18 cellular contexts compared by ENCODE assay signal in the genomic region with DNA sequence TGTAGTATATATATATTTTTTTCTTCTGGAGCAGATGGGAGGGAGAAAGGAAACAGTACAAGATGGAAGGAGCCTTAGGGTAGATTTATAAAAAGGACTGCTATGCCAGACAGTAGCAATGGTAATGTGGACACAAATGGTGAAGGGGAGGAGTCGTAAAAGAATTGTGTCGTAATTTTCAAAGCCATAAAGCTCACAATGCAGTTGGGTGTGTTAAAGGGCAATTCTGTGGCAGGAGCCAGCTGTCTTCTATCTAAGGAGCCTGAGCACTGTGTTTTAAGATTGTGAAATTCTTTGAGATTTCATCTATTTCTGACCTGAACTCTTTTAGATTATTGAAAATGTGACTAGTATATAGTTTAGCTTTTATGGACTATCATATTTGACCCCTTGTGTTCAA. TPM values are rescaled to one million over a fixed set of nuclear protein-coding genes. Genes with fewer than 3 reads are reported as not detected.
DNase-seq lines count a peak whose midpoint lies in the region; FAIRE-seq and TF ChIP-seq lines count a peak whose summit lies in the region.
"Had no signal": no experiment of that assay in that cellular context is flagged by ENCODE, and none has a peak within 500 bp of the region (broad histone marks: within the 10 kb centered on the region; RNA-seq: fewer than 3 reads in every experiment).

No MANE protein-coding gene starts in this region.

- H3K36me3 ChIP-seq in HAP-1 (replicated peaks) (peaks cover 22% of the 10 kb centered on the region), esophagus muscularis mucosa (peaks cover 6 to 55% (median 38%) of the 10 kb centered on the region in 4 donors), prostate gland (no peaks in the 10 kb centered on the region), brain microvascular endothelial cell (replicated peaks) (peaks cover 5% of the 10 kb centered on the region)

- 81% methylated on average over 2 of the region's 2 CpGs for WGBS in esophagus muscularis mucosa
- WGBS in prostate gland = 45% methylated on average over 2 of the region's 2 CpGs

- TF ChIP-seq POLR2A in esophagus muscularis mucosa (IDR thresholded peaks at IDR 0.05; ENCODE audit: low read depth) = no peak
- TF ChIP-seq POLR2A in prostate gland (IDR thresholded peaks at IDR 0.05) = no peak

- H3K9me3 ChIP-seq in HAP-1 (no peaks in the 10 kb centered on the region), esophagus muscularis mucosa (no peaks in the 10 kb centered on the region), prostate gland (no peaks in the 10 kb centered on the region)
- H3K9me3 ChIP-seq: thoracic aorta had no signal

- peaks cover 7% of the 10 kb centered on the region; the same call in 1 of the 2 replicates for H3K4me1 ChIP-seq in HAP-1
- no peaks in the 10 kb centered on the region for H3K4me1 ChIP-seq in esophagus muscularis mucosa
- no peaks in the 10 kb centered on the region for H3K4me1 ChIP-seq in prostate gland (replicated peaks)

- DNase-seq in HAP-1 (ENCODE audit: low spot score in 2 of 2) = peak; percentile 17 to 44
- DNase-seq in NOMO-1 treated with DMSO at 0.1 percent for 48 hours (lab: John Stamatoyannopoulos, UW; ENCODE audit: unreplicated experiment) = peak; percentile 72
- peak; percentile 26 for DNase-seq in esophagus muscularis mucosa (ENCODE audit: extremely low spot score)
- peak; percentile 25 for DNase-seq in prostate gland (ENCODE audit: low spot score)
- no peak for DNase-seq in brain microvascular endothelial cell
- DNase-seq in activated CD4-positive, alpha-beta T cell treated with anti-CD3 and anti-CD28 coated beads, Interleukin-2, amount 50 U/mL, for 48 hours = no peak
- DNase-seq in NCI-H226 = no peak
- DNase-seq in GM19239 (ENCODE audit: insufficient read length, low spot score) = no peak
- DNase-seq: activated CD4-positive, alpha-beta T cell treated with anti-CD3 and anti-CD28 coated beads for 1 hour; central memory CD4-positive, alpha-beta T cell; left cardiac atrium; NCI-H1417 treated with DMSO at 0.1 percent for 48 hours; NCI-H446; PC-3; T-helper 2 cell had no signal

- no peak overlapping the region for H3K4me3 ChIP-seq in HAP-1
- no peak overlapping the region for H3K4me3 ChIP-seq in esophagus muscularis mucosa
- H3K4me3 ChIP-seq in prostate gland = no peak overlapping the region
- H3K4me3 ChIP-seq in brain microvascular endothelial cell (ENCODE audit: low read depth, low read length) = no peak overlapping the region
- H3K4me3 ChIP-seq: thoracic aorta had no signal

- TF ChIP-seq EP300 in esophagus muscularis mucosa (IDR thresholded peaks at IDR 0.05) = no peak

- in situ Hi-C loops in HAP-1 (cut with MboI; ENCODE audit: low sequenced_read_pairs) = loop anchor here (25.0 kb wide), 1 partner anchor 343 kb away; the partner anchor contains the start of genes GLB1 and TMPPE
- in situ Hi-C loops in brain microvascular endothelial cell (cut with HindIII; ENCODE audit: low pct_ligation_motif_present, low sequenced_read_pairs) = no loop called here

- intact Hi-C loops in esophagus muscularis mucosa (cut with DNase I) = no loop called here
- intact Hi-C loops in prostate gland (cut with DNase I) = no loop called here

- FAIRE-seq in GM19239 (lab: Jason Lieb, UNC) = no peak
- FAIRE-seq: HTR-8/SVneo had no signal

- H3K27me3 ChIP-seq in HAP-1 (ENCODE audit: low read depth) = no peaks in the 10 kb centered on the region
- no peaks in the 10 kb centered on the region for H3K27me3 ChIP-seq in esophagus muscularis mucosa
- no peaks in the 10 kb centered on the region for H3K27me3 ChIP-seq in prostate gland (replicated peaks; ENCODE audit: insufficient read depth)
- no peaks in the 10 kb centered on the region for H3K27me3 ChIP-seq in brain microvascular endothelial cell (replicated peaks)

- no peak for TF ChIP-seq CTCF in esophagus muscularis mucosa (IDR thresholded peaks at IDR 0.05)
- TF ChIP-seq CTCF in prostate gland (IDR thresholded peaks at IDR 0.05) = no peak
- TF ChIP-seq CTCF in brain microvascular endothelial cell (IDR thresholded peaks at IDR 0.05; ENCODE audit: low read depth, low read length, missing control alignments) = no peak

- no peak overlapping the region for H3K27ac ChIP-seq in esophagus muscularis mucosa (replicated peaks in 1 of 4)
- no peak overlapping the region for H3K27ac ChIP-seq in prostate gland
- H3K27ac ChIP-seq in brain microvascular endothelial cell = no peak overlapping the region
- H3K27ac ChIP-seq: C4-2B, thoracic aorta had no signal

RNA-seq across cellular contexts. Expression of gene CNOT10, which starts 58.9 kb away (rescaled TPM):
- total RNA-seq in esophagus muscularis mucosa (10 to 100 TPM; 10.8 to 16.8 (median 15.4) TPM), prostate gland (10 to 100 TPM; 26.1 to 40.0 TPM)

Comparison
In these comparisons a context has a peak if more than half of its experiments do, and no peak if none do; other contexts are left out.
1. DNase-seq: peak in HAP-1 (2 of 2), NOMO-1 treated with DMSO at 0.1 percent for 48 hours (single experiment), esophagus muscularis mucosa (single experiment) and prostate gland (single experiment); none in brain microvascular endothelial cell (single experiment), activated CD4-positive, alpha-beta T cell treated with anti-CD3 and anti-CD28 coated beads, Interleukin-2, amount 50 U/mL, for 48 hours (0 of 2), NCI-H226 (single experiment) and GM19239 (single experiment).